15 cellular contexts compared by ENCODE assay signal in genomic region chr12:9876120-9876519, GRCh38. TPM values are rescaled to one million over a fixed set of nuclear protein-coding genes. Genes with fewer than 3 reads are reported as not detected.
"Had no signal": no experiment of that assay in that cellular context is flagged by ENCODE, and none has a peak within 500 bp of the region (broad histone marks: within the 10 kb centered on the region; RNA-seq: fewer than 3 reads in every experiment).

No MANE protein-coding gene starts in this region.

RNA-seq across cellular contexts. Expression of gene KLRF2, which starts 5.2 kb away (rescaled TPM):
- total RNA-seq: stomach, subcutaneous adipose tissue, suprapubic skin, temporal lobe, thoracic aorta, thyroid gland, tibial nerve, transverse colon, upper lobe of left lung, upper lobe of right lung, ureter, urinary bladder, uterus, vagina had no signal
- polyA plus RNA-seq: stomach, urinary bladder had no signal

RNA-seq across cellular contexts. Expression of gene KLRF1, which starts 48.8 kb away (rescaled TPM):
- total RNA-seq: suprapubic skin, temporal lobe, transverse colon, vagina had no signal

RNA-seq across cellular contexts. Expression of gene CLEC2A, which starts 56.0 kb away (rescaled TPM):
- total RNA-seq: stomach, subcutaneous adipose tissue, testis, thoracic aorta, thyroid gland, tibial nerve, transverse colon, upper lobe of left lung, upper lobe of right lung, ureter, urinary bladder, uterus, vagina had no signal
- polyA plus RNA-seq: stomach, urinary bladder had no signal
